In genomic region chr4:53490965-53491622, GRCh38 we compare ENCODE assay signal across 9 cellular contexts.
DNase-seq lines count a peak whose midpoint lies in the region; TF ChIP-seq lines count a peak whose summit lies in the region.
"Had no signal": no experiment of that assay in that cellular context is flagged by ENCODE, and none has a peak within 500 bp of the region (broad histone marks: within the 10 kb centered on the region; RNA-seq: fewer than 3 reads in every experiment).

No MANE protein-coding gene starts in this region.

- H3K4me1 ChIP-seq in uterus, result no peaks in the 10 kb centered on the region

- TF ChIP-seq CTCF in brain (conservative IDR thresholded peaks at IDR 0.05), result peak; percentile 66 to 67
- peak; percentile 45 to 82 (median 68) for TF ChIP-seq CTCF in uterus (IDR thresholded peaks at IDR 0.05)

- no peak for TF ChIP-seq POLR2A in uterus (IDR thresholded peaks at IDR 0.05)

- intact Hi-C loops in uterus (cut with DNase I; ENCODE audit: low total_unique reads), result no loop called here

- H3K27me3 Mint-ChIP-seq in brain, result peaks cover 4% of the 10 kb centered on the region

- H3K27ac ChIP-seq in uterus, result peak overlapping the region; percentile 26 to 28

- H3K36me3 ChIP-seq in uterus, result no peaks in the 10 kb centered on the region

- no peaks in the 10 kb centered on the region for H3K9me3 Mint-ChIP-seq in brain
- H3K9me3 Mint-ChIP-seq: stimulated activated naive CD8-positive, alpha-beta T cell treated with anti-CD3 and anti-CD28 coated beads, Interleukin-15, Interleukin-2, amounts not matched to agents 100 ng/mL and 50 ng/mL, for 24 hours had no signal

- H3K9me3 ChIP-seq in uterus, result no peaks in the 10 kb centered on the region

- H3K4me1 Mint-ChIP-seq in brain, result peaks cover 11% of the 10 kb centered on the region

- no peaks in the 10 kb centered on the region for H3K36me3 Mint-ChIP-seq in brain

- DNase-seq in SIG-M5 treated with dmso at 0.1 percent for 504 hours (lab: John Stamatoyannopoulos, UW; ENCODE audit: unreplicated experiment) (peak; percentile 52), SIG-M5 (lab: John Stamatoyannopoulos, UW) (no peak), NCI-H1694 (lab: John Stamatoyannopoulos, UW) (peak; percentile 1), kidney glomerular epithelial cell (lab: John Stamatoyannopoulos, UW) (peak; percentile 51), uterus (peak; percentile 48 to 73)
- no peak for DNase-seq in activated T-cell treated with anti-CD3 and anti-CD28 coated beads, Interleukin-2, amount 50 U/mL, for 48 hours
- no peak for DNase-seq in effector CD8-positive, alpha-beta T cell (lab: John Stamatoyannopoulos, UW)

- no peaks in the 10 kb centered on the region for H3K27me3 ChIP-seq in uterus

- no peak overlapping the region for H3K4me3 ChIP-seq in uterus

- peak overlapping the region in 2 of 5 experiments; percentile 59 to 81 for H3K27ac Mint-ChIP-seq in brain
- H3K27ac Mint-ChIP-seq: stimulated activated naive CD8-positive, alpha-beta T cell treated with anti-CD3 and anti-CD28 coated beads, Interleukin-15, Interleukin-2, amounts not matched to agents 100 ng/mL and 50 ng/mL, for 24 hours had no signal

- H3K4me3 Mint-ChIP-seq in brain, result peak overlapping the region in 1 of 5 experiments; percentile 21
- H3K4me3 Mint-ChIP-seq: stimulated activated naive CD8-positive, alpha-beta T cell treated with anti-CD3 and anti-CD28 coated beads, Interleukin-15, Interleukin-2, amounts not matched to agents 100 ng/mL and 50 ng/mL, for 24 hours had no signal

Comparison
In these comparisons a context has a peak if more than half of its experiments do, and no peak if none do; other contexts are left out.
1. DNase-seq: peak in SIG-M5 treated with dmso at 0.1 percent for 504 hours (single experiment), NCI-H1694 (single experiment), kidney glomerular epithelial cell (single experiment) and uterus (2 of 2); none in SIG-M5 (single experiment), activated T-cell treated with anti-CD3 and anti-CD28 coated beads, Interleukin-2, amount 50 U/mL, for 48 hours (0 of 2) and effector CD8-positive, alpha-beta T cell (single experiment).